In genomic region chr11:69076129-69076791, GRCh38 we compare ENCODE assay signal across 12 cellular contexts. TPM values are rescaled to one million over a fixed set of nuclear protein-coding genes. Genes with fewer than 3 reads are reported as not detected.
DNase-seq lines count a peak whose midpoint lies in the region; ATAC-seq and TF ChIP-seq lines count a peak whose summit lies in the region.
"Had no signal": no experiment of that assay in that cellular context is flagged by ENCODE, and none has a peak within 500 bp of the region (broad histone marks: within the 10 kb centered on the region; RNA-seq: fewer than 3 reads in every experiment).

No MANE protein-coding gene starts in this region.

- no peaks in the 10 kb centered on the region for H3K27me3 Mint-ChIP-seq in CD4-positive, alpha-beta memory T cell
- no peaks in the 10 kb centered on the region for H3K27me3 Mint-ChIP-seq in glutamatergic neuron (ENCODE audit: unreplicated experiment)
- H3K27me3 Mint-ChIP-seq: naive thymus-derived CD4-positive, alpha-beta T cell had no signal

- no peak for TF ChIP-seq RAD21 in Ishikawa (IDR thresholded peaks at IDR 0.05; ENCODE audit: low read depth)

- no peak overlapping the region for H3K27ac ChIP-seq in CD4-positive, alpha-beta memory T cell (ENCODE audit: low read depth, low read length)
- H3K27ac ChIP-seq in rectal smooth muscle tissue (ENCODE audit: low read depth, low read length) (peak overlapping the region; percentile 93), A673 (ENCODE audit: low read depth, low read length, poor library complexity, severe bottlenecking) (no peak overlapping the region)
- H3K27ac ChIP-seq: VCaP had no signal

- no peak for DNase-seq in CD4-positive, alpha-beta memory T cell
- DNase-seq in choroid plexus epithelial cell (ENCODE audit: low read depth) (peak; percentile 42), glutamatergic neuron (no peak), iPS-NIHi11 (ENCODE audit: low spot score) (no peak), A673 (ENCODE audit: low spot score) (no peak), omental fat pad (ENCODE audit: low spot score) (no peak)
- DNase-seq: immature natural killer cell; MM.1S; naive thymus-derived CD4-positive, alpha-beta T cell had no signal

- POLR2A ChIA-PET in CD4-positive, alpha-beta memory T cell (lab: Charles Lee; ENCODE audit: partially characterized antibody) = no interaction called here
- POLR2A ChIA-PET in A673 (lab: Charles Lee; ENCODE audit: low non-redundant PET) = no interaction called here

- no peaks in the 10 kb centered on the region for H3K9me3 ChIP-seq in CD4-positive, alpha-beta memory T cell (ENCODE audit: control insufficient read depth in 1 of 2, low read length in 2 of 2)
- no peaks in the 10 kb centered on the region for H3K9me3 ChIP-seq in A673 (ENCODE audit: low read depth, low read length, poor library complexity, severe bottlenecking)

- peaks cover 13 to 38% (median 22%) of the 10 kb centered on the region in 4 donors for H3K4me1 Mint-ChIP-seq in CD4-positive, alpha-beta memory T cell
- H3K4me1 Mint-ChIP-seq in glutamatergic neuron (ENCODE audit: low read depth, unreplicated experiment) = no peaks in the 10 kb centered on the region

- H3K9ac ChIP-seq in rectal smooth muscle tissue (ENCODE audit: low read length) = no peak overlapping the region

- H3K4me3 ChIP-seq in CD4-positive, alpha-beta memory T cell (ENCODE audit: low read length in 2 of 2) = no peak overlapping the region
- H3K4me3 ChIP-seq in choroid plexus epithelial cell (ENCODE audit: low read depth, low read length) (no peak overlapping the region), rectal smooth muscle tissue (ENCODE audit: low read length) (no peak overlapping the region), A673 (ENCODE audit: low read depth, low read length, poor library complexity, severe bottlenecking) (no peak overlapping the region)

- peak; percentile 80 for TF ChIP-seq EP300 in Ishikawa (IDR thresholded peaks at IDR 0.05; ENCODE audit: borderline replicate concordance)

- no peaks in the 10 kb centered on the region for H3K9me3 Mint-ChIP-seq in CD4-positive, alpha-beta memory T cell
- H3K9me3 Mint-ChIP-seq in glutamatergic neuron (ENCODE audit: unreplicated experiment) = peaks cover 1% of the 10 kb centered on the region
- H3K9me3 Mint-ChIP-seq: immature natural killer cell; naive thymus-derived CD4-positive, alpha-beta T cell had no signal

- H3K4me1 ChIP-seq in CD4-positive, alpha-beta memory T cell (ENCODE audit: insufficient read depth, low read length) = peaks cover 22% of the 10 kb centered on the region
- H3K4me1 ChIP-seq in rectal smooth muscle tissue (ENCODE audit: control insufficient read depth, insufficient read depth, low read length) (peaks cover 18% of the 10 kb centered on the region), A673 (ENCODE audit: insufficient read depth, low read length, poor library complexity, severe bottlenecking) (no peaks in the 10 kb centered on the region)

- intact Hi-C loops in CD4-positive, alpha-beta memory T cell (cut with micrococcal nuclease) = no loop called here
- intact Hi-C loops in A673 (cut with micrococcal nuclease; ENCODE audit: unreplicated experiment) = no loop called here

- TF ChIP-seq CTCF in choroid plexus epithelial cell (conservative IDR thresholded peaks at IDR 0.05; ENCODE audit: low read depth, low read length) (no peak), glutamatergic neuron (IDR thresholded peaks at IDR 0.05; ENCODE audit: partially characterized antibody, unreplicated experiment) (no peak), A673 (conservative IDR thresholded peaks at IDR 0.05; ENCODE audit: low read depth, low read length) (no peak), omental fat pad (IDR thresholded peaks at IDR 0.05) (no peak)

- H3K27ac Mint-ChIP-seq in CD4-positive, alpha-beta memory T cell = peak overlapping the region in 4 of 7 donors; percentile 23 to 57 (median 42)
- H3K27ac Mint-ChIP-seq in glutamatergic neuron (ENCODE audit: unreplicated experiment) = no peak overlapping the region

- no peak overlapping the region for H3K4me3 Mint-ChIP-seq in CD4-positive, alpha-beta memory T cell
- no peak overlapping the region for H3K4me3 Mint-ChIP-seq in glutamatergic neuron (ENCODE audit: unreplicated experiment)
- H3K4me3 Mint-ChIP-seq: immature natural killer cell; naive thymus-derived CD4-positive, alpha-beta T cell had no signal

- H3K27me3 ChIP-seq in CD4-positive, alpha-beta memory T cell (ENCODE audit: insufficient read depth, low read length) = no peaks in the 10 kb centered on the region
- H3K27me3 ChIP-seq in rectal smooth muscle tissue (ENCODE audit: control insufficient read depth, insufficient read depth, low read length) (no peaks in the 10 kb centered on the region), A673 (replicated peaks; ENCODE audit: insufficient read depth, low read depth, low read length, poor library complexity) (no peaks in the 10 kb centered on the region)

- peaks cover 4 to 37% of the 10 kb centered on the region in 2 donors for H3K36me3 Mint-ChIP-seq in CD4-positive, alpha-beta memory T cell
- no peaks in the 10 kb centered on the region for H3K36me3 Mint-ChIP-seq in glutamatergic neuron (ENCODE audit: unreplicated experiment)

- no peaks in the 10 kb centered on the region for H3K36me3 ChIP-seq in CD4-positive, alpha-beta memory T cell (ENCODE audit: insufficient read depth, low read length)
- H3K36me3 ChIP-seq in rectal smooth muscle tissue (ENCODE audit: control insufficient read depth, insufficient read depth, low read length) (peaks cover 22% of the 10 kb centered on the region), A673 (ENCODE audit: insufficient read depth, low read length, poor library complexity, severe bottlenecking) (peaks cover 19% of the 10 kb centered on the region)

- BruUV-seq in A673 (replicated peaks; lab: Mats Ljungman, UMichigan) = no TSS peak

- CTCF ChIA-PET in CD4-positive, alpha-beta memory T cell (lab: Charles Lee; ENCODE audit: partially characterized antibody) = no interaction called here
- CTCF ChIA-PET in A673 (lab: Charles Lee) = no interaction called here

- no peak for ATAC-seq in omental fat pad (ENCODE audit: low FRiP score)
- ATAC-seq: naive thymus-derived CD4-positive, alpha-beta T cell had no signal

TF ChIP-seq in Ishikawa, 13 proteins besides CTCF, POLR2A, EP300 and RAD21:
- TF ChIP-seq, protein P1, sequence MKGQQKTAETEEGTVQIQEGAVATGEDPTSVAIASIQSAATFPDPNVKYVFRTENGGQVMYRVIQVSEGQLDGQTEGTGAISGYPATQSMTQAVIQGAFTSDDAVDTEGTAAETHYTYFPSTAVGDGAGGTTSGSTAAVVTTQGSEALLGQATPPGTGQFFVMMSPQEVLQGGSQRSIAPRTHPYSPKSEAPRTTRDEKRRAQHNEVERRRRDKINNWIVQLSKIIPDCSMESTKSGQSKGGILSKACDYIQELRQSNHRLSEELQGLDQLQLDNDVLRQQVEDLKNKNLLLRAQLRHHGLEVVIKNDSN (IDR thresholded peaks at IDR 0.05) = no peak
- no peak for TF ChIP-seq CEBPB (IDR thresholded peaks at IDR 0.05)
- no peak for TF ChIP-seq CREB1 (IDR thresholded peaks at IDR 0.05; ENCODE audit: low read depth)
- TF ChIP-seq NFIC (IDR thresholded peaks at IDR 0.05) = peak; percentile 25; the same call in 1 of the 2 replicates
- peak; percentile 91 for TF ChIP-seq TCF12 (IDR thresholded peaks at IDR 0.05; ENCODE audit: low read depth)
- TF ChIP-seq, protein P2, sequence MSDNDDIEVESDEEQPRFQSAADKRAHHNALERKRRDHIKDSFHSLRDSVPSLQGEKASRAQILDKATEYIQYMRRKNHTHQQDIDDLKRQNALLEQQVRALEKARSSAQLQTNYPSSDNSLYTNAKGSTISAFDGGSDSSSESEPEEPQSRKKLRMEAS (IDR thresholded peaks at IDR 0.05) = peak; percentile 30; the same call in 1 of the 2 replicates
TF ChIP-seq in Ishikawa: peak in this region for 3.

RNA-seq across cellular contexts. Expression of gene TPCN2, which starts 27.5 kb away (rescaled TPM):
- total RNA-seq in CD4-positive, alpha-beta memory T cell = 10 to 100 TPM; 22.4 to 23.0 TPM
- polyA plus RNA-seq in CD4-positive, alpha-beta memory T cell = 1 to 10 TPM; 6.6 to 7.2 TPM
- 17.2 TPM for total RNA-seq in glutamatergic neuron (ENCODE audit: unreplicated experiment)
- total RNA-seq in A673 (2021) = 28.9 and 29.9 TPM in 2 replicates
- total RNA-seq in omental fat pad = 10 to 100 TPM; 11.8 to 23.3 (median 15.4) TPM
